12 cellular contexts compared by ENCODE assay signal in genomic region chr16:21647562-21648164, GRCh38. TPM values are rescaled to one million over a fixed set of nuclear protein-coding genes. Genes with fewer than 3 reads are reported as not detected.
A peak's percentile ranks its signal among the peaks of the same experiment; 100 is the strongest.
DNase-seq lines count a peak whose midpoint lies in the region; ATAC-seq and TF ChIP-seq lines count a peak whose summit lies in the region.
"Had no signal": no experiment of that assay in that cellular context is flagged by ENCODE, and none has a peak within 500 bp of the region (broad histone marks: within the 10 kb centered on the region; RNA-seq: fewer than 3 reads in every experiment).

No MANE protein-coding gene starts in this region.

- H2BK15ac ChIP-seq in mesenchymal stem cell (ENCODE audit: low read depth, poor library complexity, severe bottlenecking), result no peak overlapping the region

- H2BK5ac ChIP-seq in mesenchymal stem cell (ENCODE audit: low read depth, low read length, poor library complexity, severe bottlenecking), result no peak overlapping the region

- ATAC-seq in GM21423 (IDR thresholded peaks at IDR 0.05; ENCODE audit: unreplicated experiment), result peak; percentile 11
- ATAC-seq in HG03095 (IDR thresholded peaks at IDR 0.05; ENCODE audit: unreplicated experiment), result no peak
- ATAC-seq in HG02885 (IDR thresholded peaks at IDR 0.05; ENCODE audit: poor library complexity, unreplicated experiment), result no peak
- ATAC-seq: right cardiac atrium had no signal

- no peak for TF ChIP-seq CTCF in DOHH2 (IDR thresholded peaks at IDR 0.05; ENCODE audit: low read depth, low read length, poor library complexity, severe bottlenecking)
- TF ChIP-seq CTCF in OCI-LY7 (conservative IDR thresholded peaks at IDR 0.05; ENCODE audit: low read length), result no peak

- H2AFZ ChIP-seq in OCI-LY7 (ENCODE audit: low read length) (no peak overlapping the region), mesenchymal stem cell (ENCODE audit: low read depth, low read length) (no peak overlapping the region)

- H3K36me3 ChIP-seq in DOHH2 (ENCODE audit: control insufficient read depth, low read length) (peaks cover 15% of the 10 kb centered on the region), OCI-LY7 (ENCODE audit: insufficient read depth, low read length) (peaks cover 8% of the 10 kb centered on the region; the same call in 1 of the 2 replicates), mesenchymal stem cell (ENCODE audit: control insufficient read depth in 1 of 2, insufficient read depth in 2 of 2, low read depth in 1 of 2, low read length in 2 of 2) (peaks cover 13 to 14% of the 10 kb centered on the region in 2 experiments)
- H3K36me3 ChIP-seq: HAP-1 had no signal

- H3K27me3 ChIP-seq in DOHH2 (ENCODE audit: control insufficient read depth, low read length) (no peaks in the 10 kb centered on the region), mesenchymal stem cell (ENCODE audit: control insufficient read depth in 1 of 2, insufficient read depth in 1 of 2, low read length in 2 of 2) (no peaks in the 10 kb centered on the region)

- H3K14ac ChIP-seq in mesenchymal stem cell (ENCODE audit: low read length in 2 of 2), result no peak overlapping the region

- DNase-seq in OCI-LY7 (ENCODE audit: low spot score) (no peak), mesenchymal stem cell (no peak), C1 segment of cervical spinal cord (lab: John Stamatoyannopoulos, UW) (no peak), COLO829 (ENCODE audit: low spot score) (no peak)
- DNase-seq: NCI-H146, right cardiac atrium had no signal

- H2AK5ac ChIP-seq in mesenchymal stem cell (ENCODE audit: low read length, severe bottlenecking), result no peak overlapping the region

- no peak overlapping the region for H3K23ac ChIP-seq in mesenchymal stem cell (ENCODE audit: low read length in 2 of 2)

- peak overlapping the region; percentile 73 for H3K4me3 ChIP-seq in DOHH2 (ENCODE audit: low read length)
- peak overlapping the region; percentile 58 for H3K4me3 ChIP-seq in OCI-LY7 (ENCODE audit: low read depth, low read length, poor library complexity, severe bottlenecking)
- no peak overlapping the region for H3K4me3 ChIP-seq in mesenchymal stem cell (ENCODE audit: insufficient read depth in 1 of 2, low read depth in 1 of 2, low read length in 2 of 2)
- H3K4me3 ChIP-seq: HAP-1 had no signal

- peaks cover 45% of the 10 kb centered on the region for H3F3A ChIP-seq in DOHH2 (ENCODE audit: control insufficient read depth, insufficient read depth)

- H3K9me2 ChIP-seq in DOHH2 (replicated peaks; ENCODE audit: control insufficient read depth, low read length), result no peaks in the 10 kb centered on the region
- H3K9me2 ChIP-seq in OCI-LY7 (ENCODE audit: insufficient read depth, low read length), result no peaks in the 10 kb centered on the region

- H3K27ac ChIP-seq in DOHH2 (ENCODE audit: low read depth, low read length) (peak overlapping the region; percentile 98), OCI-LY7 (ENCODE audit: low read depth, low read length, poor library complexity, severe bottlenecking) (peak overlapping the region; percentile 95), mesenchymal stem cell (ENCODE audit: low read length, poor library complexity, severe bottlenecking) (no peak overlapping the region)

- no TSS peak for BruUV-seq in OCI-LY7 (replicated peaks; lab: Mats Ljungman, UMichigan)

- H4K20me1 ChIP-seq in DOHH2 (ENCODE audit: control insufficient read depth, insufficient read depth, low read depth, low read length), result no peaks in the 10 kb centered on the region
- H4K20me1 ChIP-seq in OCI-LY7 (ENCODE audit: insufficient read depth, low read length), result no peaks in the 10 kb centered on the region

- H3K4me1 ChIP-seq in DOHH2 (ENCODE audit: control insufficient read depth, low read length) (peaks cover 91% of the 10 kb centered on the region), OCI-LY7 (ENCODE audit: insufficient read depth, low read length, poor library complexity, severe bottlenecking) (peaks cover 87% of the 10 kb centered on the region), mesenchymal stem cell (ENCODE audit: control insufficient read depth, insufficient read depth, low read depth, low read length) (peaks cover 5% of the 10 kb centered on the region)

- H3K9me3 ChIP-seq in DOHH2 (ENCODE audit: control insufficient read depth, insufficient read depth, low read length), result no peaks in the 10 kb centered on the region
- H3K9me3 ChIP-seq in OCI-LY7 (ENCODE audit: low read length), result no peaks in the 10 kb centered on the region
- no peaks in the 10 kb centered on the region for H3K9me3 ChIP-seq in mesenchymal stem cell (ENCODE audit: control insufficient read depth, low read length)
- H3K9me3 ChIP-seq: HAP-1 had no signal

- peaks cover 51% of the 10 kb centered on the region for H3K79me2 ChIP-seq in DOHH2 (ENCODE audit: control insufficient read depth, low read length)
- H3K79me2 ChIP-seq in OCI-LY7 (ENCODE audit: insufficient read depth, low read depth, low read length), result peaks cover 56% of the 10 kb centered on the region; the same call in 1 of the 2 replicates

- H2BK120ac ChIP-seq in mesenchymal stem cell (ENCODE audit: low read depth, low read length), result no peak overlapping the region

- POLR2A ChIA-PET in OCI-LY7 (lab: Charles Lee), result interaction anchor here (0.6 to 1.0 kb wide), 3 partner anchors 10 to 180 kb away, joined by 3 read pairs; no protein-coding TSS in a partner anchor

- H3K4me2 ChIP-seq in DOHH2 (ENCODE audit: low read length) (peak overlapping the region; percentile 97), OCI-LY7 (ENCODE audit: low read length) (peak overlapping the region; percentile 74), mesenchymal stem cell (ENCODE audit: low read length, poor library complexity, severe bottlenecking) (no peak overlapping the region)

- peak overlapping the region in 1 of 2 experiments; percentile 24 for H3K4ac ChIP-seq in mesenchymal stem cell (ENCODE audit: low read depth in 1 of 2, low read length in 2 of 2)

- CTCF ChIA-PET in OCI-LY7 (lab: Charles Lee; ENCODE audit: unreplicated experiment), result no interaction called here

- intact Hi-C loops in OCI-LY7 (cut with micrococcal nuclease; ENCODE audit: unreplicated experiment), result loop anchor here (1.0 kb wide), 1 partner anchor 10 kb away; no protein-coding TSS in a partner anchor

- peak overlapping the region; percentile 29 for H4K8ac ChIP-seq in mesenchymal stem cell (ENCODE audit: low read length)

- no peak overlapping the region for H3K9ac ChIP-seq in mesenchymal stem cell (ENCODE audit: low read length)

- H3K18ac ChIP-seq in mesenchymal stem cell (ENCODE audit: low read depth in 1 of 2, low read length in 2 of 2), result peak overlapping the region in 1 of 2 experiments; percentile 84

- 99% methylated on average over 9 of the region's 9 CpGs for WGBS in mesenchymal stem cell

- H4K91ac ChIP-seq in mesenchymal stem cell (ENCODE audit: low read length), result peak overlapping the region; percentile 2

- peaks cover 37% of the 10 kb centered on the region for H3K79me1 ChIP-seq in mesenchymal stem cell (replicated peaks; ENCODE audit: low read length, poor library complexity, severe bottlenecking)

- H2BK12ac ChIP-seq in mesenchymal stem cell (ENCODE audit: low read length in 2 of 2), result peak overlapping the region in 1 of 2 experiments; percentile 42

RNA-seq across cellular contexts. Expression of gene IGSF6, which starts 4.7 kb away (rescaled TPM):
- total RNA-seq in OCI-LY7 (2014; rRNA removed; shearing (Covaris generic)), result 0.28 and 0.57 TPM in 2 replicates
- 0.22 and 0.30 TPM in 2 replicates for total RNA-seq in OCI-LY7 (2022)
- polyA plus RNA-seq in mesenchymal stem cell (2013, experiment 1 of 2), result not detected
- not detected for polyA plus RNA-seq in mesenchymal stem cell (2013, experiment 2 of 2)
- total RNA-seq: glomerular endothelial cell had no signal

RNA-seq across cellular contexts. Expression of gene OTOA, which starts 16.1 kb away (rescaled TPM):
- total RNA-seq in OCI-LY7 (2014; rRNA removed; shearing (Covaris generic)), result not detected in 2 replicates
- total RNA-seq in OCI-LY7 (2022), result 0.09 TPM in 1 of 2 replicates, not detected in the other
- polyA plus RNA-seq in mesenchymal stem cell (2013, experiment 1 of 2), result 0.01 TPM
- 0.01 TPM for polyA plus RNA-seq in mesenchymal stem cell (2013, experiment 2 of 2)
- total RNA-seq: right cardiac atrium had no signal

RNA-seq across cellular contexts. Expression of gene METTL9, which starts 48.3 kb away (rescaled TPM):
- total RNA-seq in OCI-LY7 (2014; rRNA removed; shearing (Covaris generic)), result 113 and 121 TPM in 2 replicates
- total RNA-seq in OCI-LY7 (2022), result 120 and 126 TPM in 2 replicates
- polyA plus RNA-seq in mesenchymal stem cell (2013, experiment 1 of 2), result 113 TPM
- 117 TPM for polyA plus RNA-seq in mesenchymal stem cell (2013, experiment 2 of 2)

Comparison
In these comparisons a context has a peak if more than half of its experiments do, and no peak if none do; other contexts are left out.
1. H3K4me3 ChIP-seq: peak in DOHH2 (single experiment) and OCI-LY7 (single experiment); none in mesenchymal stem cell (0 of 2).